ENCODE assay signal across 11 cellular contexts in genomic region chr20:23106271-23106851, GRCh38. TPM values are rescaled to one million over a fixed set of nuclear protein-coding genes. Genes with fewer than 3 reads are reported as not detected.
DNase-seq lines count a peak whose midpoint lies in the region.
"Had no signal": no experiment of that assay in that cellular context is flagged by ENCODE, and none has a peak within 500 bp of the region (broad histone marks: within the 10 kb centered on the region; RNA-seq: fewer than 3 reads in every experiment).

No MANE protein-coding gene starts in this region.

- H3K9me3 ChIP-seq in SJCRH30 (replicated peaks) = no peaks in the 10 kb centered on the region
- H3K9me3 ChIP-seq in effector memory CD4-positive, alpha-beta T cell (ENCODE audit: control insufficient read depth, low read length) = no peaks in the 10 kb centered on the region
- H3K9me3 ChIP-seq: BE2C had no signal

- H3K27me3 ChIP-seq in SJCRH30 = no peaks in the 10 kb centered on the region
- no peaks in the 10 kb centered on the region for H3K27me3 ChIP-seq in effector memory CD4-positive, alpha-beta T cell (replicated peaks; ENCODE audit: control insufficient read depth, insufficient read depth, low read length, poor library complexity, severe bottlenecking)

- CTCF ChIA-PET in activated CD4-positive, alpha-beta memory T cell treated with anti-CD3 and anti-CD28 coated beads for 36 hours (lab: Charles Lee) = no interaction called here

- no peaks in the 10 kb centered on the region for H3K9me3 Mint-ChIP-seq in activated CD4-positive, alpha-beta memory T cell treated with anti-CD3 and anti-CD28 coated beads for 36 hours
- H3K9me3 Mint-ChIP-seq: nephron progenitor cell had no signal

- H3K36me3 ChIP-seq in SJCRH30 = no peaks in the 10 kb centered on the region
- H3K36me3 ChIP-seq in effector memory CD4-positive, alpha-beta T cell (ENCODE audit: control insufficient read depth, insufficient read depth, low read length) = no peaks in the 10 kb centered on the region
- H3K36me3 ChIP-seq: BE2C had no signal

- H3K27ac Mint-ChIP-seq in activated CD4-positive, alpha-beta memory T cell treated with anti-CD3 and anti-CD28 coated beads for 36 hours = no peak overlapping the region
- H3K27ac Mint-ChIP-seq: nephron progenitor cell had no signal

- peaks cover 3% of the 10 kb centered on the region for H3K27me3 Mint-ChIP-seq in activated CD4-positive, alpha-beta memory T cell treated with anti-CD3 and anti-CD28 coated beads for 36 hours

- H3K4me1 Mint-ChIP-seq in activated CD4-positive, alpha-beta memory T cell treated with anti-CD3 and anti-CD28 coated beads for 36 hours (ENCODE audit: low read depth) = no peaks in the 10 kb centered on the region

- no peak overlapping the region for H3K4me3 ChIP-seq in SJCRH30
- H3K4me3 ChIP-seq in effector memory CD4-positive, alpha-beta T cell (ENCODE audit: insufficient read depth, low read depth, low read length, poor library complexity, severe bottlenecking) = no peak overlapping the region

- H3K27ac ChIP-seq in SJCRH30 = no peak overlapping the region; the same call in 1 of the 2 replicates
- no peak overlapping the region for H3K27ac ChIP-seq in effector memory CD4-positive, alpha-beta T cell (ENCODE audit: insufficient read depth, low read length, poor library complexity, severe bottlenecking)

- peak; percentile 93 for DNase-seq in H4 (ENCODE audit: low spot score)
- peak; percentile 61 to 79 for DNase-seq in SJCRH30
- DNase-seq in glomerular endothelial cell (ENCODE audit: extremely low read depth, low read depth, low spot score) = peak; percentile 90
- DNase-seq in pulmonary artery endothelial cell (ENCODE audit: low read depth, low spot score) = peak; percentile 86
- DNase-seq in activated CD4-positive, alpha-beta memory T cell treated with anti-CD3 and anti-CD28 coated beads for 36 hours = no peak
- no peak for DNase-seq in central memory CD4-positive, alpha-beta T cell
- no peak for DNase-seq in effector memory CD4-positive, alpha-beta T cell
- DNase-seq in SKM-1 treated with dmso at 0.1 percent for 144 hours (lab: John Stamatoyannopoulos, UW; ENCODE audit: unreplicated experiment) = no peak
- DNase-seq: BE2C, NCI-H526, nephron progenitor cell had no signal

- no peaks in the 10 kb centered on the region for H3K36me3 Mint-ChIP-seq in activated CD4-positive, alpha-beta memory T cell treated with anti-CD3 and anti-CD28 coated beads for 36 hours

- intact Hi-C loops in activated CD4-positive, alpha-beta memory T cell treated with anti-CD3 and anti-CD28 coated beads for 36 hours (cut with micrococcal nuclease) = no loop called here

- no peak overlapping the region for H3K4me3 Mint-ChIP-seq in activated CD4-positive, alpha-beta memory T cell treated with anti-CD3 and anti-CD28 coated beads for 36 hours
- H3K4me3 Mint-ChIP-seq: nephron progenitor cell had no signal

- POLR2A ChIA-PET in activated CD4-positive, alpha-beta memory T cell treated with anti-CD3 and anti-CD28 coated beads for 36 hours (lab: Charles Lee) = no interaction called here

- peaks cover 18% of the 10 kb centered on the region; the same call in 1 of the 2 replicates for H3K4me1 ChIP-seq in SJCRH30
- no peaks in the 10 kb centered on the region for H3K4me1 ChIP-seq in effector memory CD4-positive, alpha-beta T cell (ENCODE audit: control insufficient read depth, insufficient read depth, low read length, poor library complexity, severe bottlenecking)
- H3K4me1 ChIP-seq: BE2C had no signal

RNA-seq across cellular contexts. Expression of gene CD93, which starts 20.2 kb away (rescaled TPM):
- total RNA-seq in H4 (2014; rRNA removed; shearing (Covaris generic)) = not detected in 2 replicates
- total RNA-seq in SJCRH30 (2014; rRNA removed; shearing (Covaris generic)) = not detected in 2 replicates
- total RNA-seq in glomerular endothelial cell (604 and 1,041 TPM in 2 replicates), pulmonary artery endothelial cell (312 and 553 TPM in 2 replicates)
- total RNA-seq in activated CD4-positive, alpha-beta memory T cell treated with anti-CD3 and anti-CD28 coated beads for 36 hours = 1 to 10 TPM; 1.8 to 1.9 TPM

RNA-seq across cellular contexts. Expression of gene THBD, which starts 56.9 kb away (rescaled TPM):
- 0.04 and 0.33 TPM in 2 replicates for total RNA-seq in H4 (2014; rRNA removed; shearing (Covaris generic))
- total RNA-seq in SJCRH30 (2014; rRNA removed; shearing (Covaris generic)) = 0.03 TPM in 1 of 2 replicates, not detected in the other
- 20.7 and 33.1 TPM in 2 replicates for total RNA-seq in glomerular endothelial cell
- 104 and 139 TPM in 2 replicates for total RNA-seq in pulmonary artery endothelial cell
- total RNA-seq in activated CD4-positive, alpha-beta memory T cell treated with anti-CD3 and anti-CD28 coated beads for 36 hours = not detected

Comparison
In these comparisons a context has a peak if more than half of its experiments do, and no peak if none do; other contexts are left out.
1. DNase-seq: peak in H4 (single experiment), SJCRH30 (2 of 2), glomerular endothelial cell (single experiment) and pulmonary artery endothelial cell (single experiment); none in activated CD4-positive, alpha-beta memory T cell treated with anti-CD3 and anti-CD28 coated beads for 36 hours (single experiment), central memory CD4-positive, alpha-beta T cell (single experiment), effector memory CD4-positive, alpha-beta T cell (0 of 3) and SKM-1 treated with dmso at 0.1 percent for 144 hours (single experiment).
2. RNA of gene CD93, which starts 20.2 kb away (total RNA-seq): 604 to 1,041 TPM in glomerular endothelial cell and 312 to 553 TPM in pulmonary artery endothelial cell; 1.8 to 1.9 TPM in activated CD4-positive, alpha-beta memory T cell treated with anti-CD3 and anti-CD28 coated beads for 36 hours, not detected in H4 and not detected in SJCRH30; every median in the first group is over 100 times any median in the second.
3. RNA of gene THBD, which starts 56.9 kb away (total RNA-seq): 104 to 139 TPM in pulmonary artery endothelial cell and 20.7 to 33.1 TPM in glomerular endothelial cell; 0.04 to 0.33 TPM in H4, 0.03 TPM in SJCRH30 and not detected in activated CD4-positive, alpha-beta memory T cell treated with anti-CD3 and anti-CD28 coated beads for 36 hours; every median in the first group is over 10 times any median in the second.